32 cellular contexts compared by ENCODE assay signal in genomic region chr12:75865315-75865714, GRCh38.
"Had no signal": no experiment of that assay in that cellular context is flagged by ENCODE, and none has a peak within 500 bp of the region (broad histone marks: within the 10 kb centered on the region; RNA-seq: fewer than 3 reads in every experiment).

No MANE protein-coding gene starts in this region.

- H3K9me3 ChIP-seq: adrenal gland, body of pancreas, breast epithelium, MG63 had no signal

- H3K27me3 ChIP-seq: adrenal gland, body of pancreas, breast epithelium, MG63 had no signal

- H3K27ac ChIP-seq: adrenal gland, body of pancreas, breast epithelium, VCaP had no signal

- ATAC-seq: activated naive CD4-positive, alpha-beta T cell treated with anti-CD3 and anti-CD28 coated beads, Interleukin-2, amount 50 U/mL, for 72 hours; activated T-cell treated with anti-CD3 and anti-CD28 coated beads, Interleukin-2, amount 50 U/mL, for 4 hours; body of pancreas; Right ventricle myocardium inferior; SK-N-SH treated with all-trans-retinoic acid at 6 μM for 48 hours; T-cell; T-helper 17 cell had no signal

- H3K4me3 ChIP-seq: adrenal gland, body of pancreas, breast epithelium, MG63 had no signal

- H3K4me1 ChIP-seq: body of pancreas, breast epithelium had no signal

- DNase-seq: activated B cell treated with CpG ODN at 0.5 μM for 24 hours; activated CD4-positive, alpha-beta memory T cell treated with anti-CD3 and anti-CD28 coated beads for 36 hours; activated CD4-positive, alpha-beta T cell treated with anti-CD3 and anti-CD28 coated beads for 4 hours; activated CD4-positive, alpha-beta T cell treated with anti-CD3 and anti-CD28 coated beads, Interleukin-2, amount 50 U/mL, for 1 hour; activated CD4-positive, CD25-positive, alpha-beta regulatory T cell treated with anti-CD3 and anti-CD28 coated beads, Interleukin-2, amount 50 U/mL, for 72 hours; activated CD8-positive, alpha-beta memory T cell treated with anti-CD3 and anti-CD28 coated beads, Interleukin-2, amount 50 U/mL, for 4 hours; activated gamma-delta T cell treated with Interleukin-2 at 50 U/mL for 16 hours; activated naive CD4-positive, alpha-beta T cell treated with anti-CD3 and anti-CD28 coated beads for 36 hours; activated T-cell treated with anti-CD3 and anti-CD28 coated beads for 4 hours; activated T-cell treated with anti-CD3 and anti-CD28 coated beads, Interleukin-2, amount 50 U/mL, for 4 hours; adrenal gland; body of pancreas; Kasumi-1; KG1; MG63; NCI-H1048; NCI-H1105 treated with DMSO at 0.1 percent for 48 hours; NCI-H1436; NCI-H1694; NCI-H1930; NCI-H2081 treated with DMSO at 0.1 percent for 48 hours; NCI-H345; NCI-H524 treated with DMSO at 0.1 percent for 48 hours; RPMI8226; SIG-M5; T-cell; T-helper 17 cell had no signal

- H3K36me3 ChIP-seq: adrenal gland, breast epithelium, MG63 had no signal
